ENCODE assay signal across 8 cellular contexts in genomic region chr19:45863840-45864628, GRCh38. TPM values are rescaled to one million over a fixed set of nuclear protein-coding genes. Genes with fewer than 3 reads are reported as not detected.
DNase-seq lines count a peak whose midpoint lies in the region; ATAC-seq and TF ChIP-seq lines count a peak whose summit lies in the region.

FOXA3 (plus strand) TSS chr19:45864326; CDS start chr19:45864457, 131 bp downstream.

- ATAC-seq in GM18868 (IDR thresholded peaks at IDR 0.05; ENCODE audit: unreplicated experiment), result no peak

- DNase-seq in AG08395 (ENCODE audit: low spot score) (peak; percentile 54), NCI-H1930 (lab: John Stamatoyannopoulos, UW) (peak; percentile 77 to 91), activated T-cell treated with anti-CD3 and anti-CD28 coated beads for 24 hours (ENCODE audit: low read depth) (peak; percentile 38), fibroblast of lung (ENCODE audit: low read depth in 2 of 2) (peak; percentile 15 to 24), NCI-H2171 treated with DMSO at 0.1 percent for 48 hours (lab: John Stamatoyannopoulos, UW) (no peak)

- no peaks in the 10 kb centered on the region for H3K9me3 ChIP-seq in fibroblast of lung (ENCODE audit: control insufficient read depth, insufficient read depth, low read depth, low read length)
- H3K9me3 ChIP-seq in neural cell (ENCODE audit: low read length), result no peaks in the 10 kb centered on the region

- H3K9me2 ChIP-seq in neural cell (ENCODE audit: insufficient read depth, low read length), result no peaks in the 10 kb centered on the region

- H3K27me3 ChIP-seq in fibroblast of lung (ENCODE audit: control insufficient read depth, insufficient read depth, low read length), result peaks cover 35% of the 10 kb centered on the region
- H3K27me3 ChIP-seq in neural cell (ENCODE audit: insufficient read depth, low read depth, low read length), result peaks cover 35% of the 10 kb centered on the region

- peak within 1 kb of the TSS; percentile 80 for H2AFZ ChIP-seq in fibroblast of lung (ENCODE audit: low read length)
- H2AFZ ChIP-seq in neural cell (ENCODE audit: low read depth, low read length), result no peak within 1 kb of the TSS

- no peaks in the 10 kb centered on the region for H3K4me1 ChIP-seq in fibroblast of lung (ENCODE audit: control insufficient read depth, extremely low read depth, insufficient read depth, low read length)

- H3K4me3 ChIP-seq in fibroblast of lung (replicated peaks in 1 of 4; ENCODE audit: control extremely low read depth in 1 of 4, insufficient read depth in 1 of 4, low read depth in 3 of 4, low read length in 4 of 4) (peak within 1 kb of the TSS; percentile 27 to 49 (median 38)), neural cell (ENCODE audit: low read length) (peak within 1 kb of the TSS; percentile 77)

- H3K27ac ChIP-seq in fibroblast of lung (ENCODE audit: insufficient read depth, low read length) (no peak within 1 kb of the TSS), neural cell (ENCODE audit: low read length) (no peak within 1 kb of the TSS)

- TF ChIP-seq POLR2A in GM19099 (IDR thresholded peaks at IDR 0.05; ENCODE audit: extremely low read depth, insufficient read length, low read depth), result peak; percentile 60

- TF ChIP-seq RAD21 in neural cell (conservative IDR thresholded peaks at IDR 0.05), result no peak

- H3K9ac ChIP-seq in fibroblast of lung (ENCODE audit: insufficient read depth, low read length) (no peak within 1 kb of the TSS), neural cell (ENCODE audit: low read length) (no peak within 1 kb of the TSS)

- no peaks in the 10 kb centered on the region for H3F3A ChIP-seq in neural cell (ENCODE audit: insufficient read depth, low read length, poor library complexity, severe bottlenecking)

- H4K20me1 ChIP-seq in fibroblast of lung (ENCODE audit: control insufficient read depth, extremely low read depth, insufficient read depth, low read length) (no peaks in the 10 kb centered on the region), neural cell (ENCODE audit: insufficient read depth) (no peaks in the 10 kb centered on the region)

- TF ChIP-seq CTCF in fibroblast of lung (conservative IDR thresholded peaks at IDR 0.05 in 1 of 2, IDR thresholded peaks at IDR 0.05 in 1 of 2; ENCODE audit: low read depth in 1 of 2, low read length in 2 of 2) (peak; percentile 26 to 45), neural cell (IDR thresholded peaks at IDR 0.05; ENCODE audit: poor library complexity, severe bottlenecking) (peak; percentile 33)

- H3K79me2 ChIP-seq in fibroblast of lung (ENCODE audit: control insufficient read depth, insufficient read depth, low read length), result peaks cover 26% of the 10 kb centered on the region
- peaks cover 7% of the 10 kb centered on the region for H3K79me2 ChIP-seq in neural cell (replicated peaks; ENCODE audit: insufficient read depth, low read length)

- H3K4me2 ChIP-seq in fibroblast of lung (ENCODE audit: extremely low read depth, insufficient read depth, low read length), result peak within 1 kb of the TSS; percentile 75
- no peak within 1 kb of the TSS for H3K4me2 ChIP-seq in neural cell (ENCODE audit: low read length)

- H3K36me3 ChIP-seq in fibroblast of lung (ENCODE audit: control insufficient read depth, insufficient read depth, low read length), result peaks cover 3% of the 10 kb centered on the region
- no peaks in the 10 kb centered on the region for H3K36me3 ChIP-seq in neural cell (ENCODE audit: insufficient read depth, low read length)

- no peak for TF ChIP-seq EP300 in neural cell (conservative IDR thresholded peaks at IDR 0.05; ENCODE audit: poor library complexity, severe bottlenecking)

TF ChIP-seq in neural cell, 6 proteins besides CTCF, POLR2A, EP300 and RAD21:
- peak; percentile 25 for TF ChIP-seq EZH2 (IDR thresholded peaks at IDR 0.05; ENCODE audit: borderline replicate concordance, insufficient read depth, low read length, poor library complexity, severe bottlenecking)
- no peak for TF ChIP-seq REST (IDR thresholded peaks at IDR 0.05; ENCODE audit: borderline replicate concordance)

RNA-seq across cellular contexts. Expression of gene FOXA3, which starts in this region (rescaled TPM):
- total RNA-seq in fibroblast of lung, result not detected in 2 replicates
- polyA plus RNA-seq in fibroblast of lung, result not detected in 2 replicates
- not detected in 2 replicates for polyA plus RNA-seq in fibroblast of lung (2012)
- 0.43 TPM in 1 of 2 replicates, not detected in the other for polyA minus RNA-seq in fibroblast of lung (ENCODE audit: low replicate concordance)
- polyA plus RNA-seq in neural cell, result not detected in 2 replicates
- not detected in 2 replicates for polyA minus RNA-seq in neural cell

Comparison
In these comparisons a context has a peak if more than half of its experiments do, and no peak if none do; other contexts are left out.
1. Peak in DNase-seq, H3K4me3 ChIP-seq and H3K4me2 ChIP-seq in fibroblast of lung; RNA of the gene not detected or under 1 TPM.